ENCODE assay signal across 14 cellular contexts in the genomic region with DNA sequence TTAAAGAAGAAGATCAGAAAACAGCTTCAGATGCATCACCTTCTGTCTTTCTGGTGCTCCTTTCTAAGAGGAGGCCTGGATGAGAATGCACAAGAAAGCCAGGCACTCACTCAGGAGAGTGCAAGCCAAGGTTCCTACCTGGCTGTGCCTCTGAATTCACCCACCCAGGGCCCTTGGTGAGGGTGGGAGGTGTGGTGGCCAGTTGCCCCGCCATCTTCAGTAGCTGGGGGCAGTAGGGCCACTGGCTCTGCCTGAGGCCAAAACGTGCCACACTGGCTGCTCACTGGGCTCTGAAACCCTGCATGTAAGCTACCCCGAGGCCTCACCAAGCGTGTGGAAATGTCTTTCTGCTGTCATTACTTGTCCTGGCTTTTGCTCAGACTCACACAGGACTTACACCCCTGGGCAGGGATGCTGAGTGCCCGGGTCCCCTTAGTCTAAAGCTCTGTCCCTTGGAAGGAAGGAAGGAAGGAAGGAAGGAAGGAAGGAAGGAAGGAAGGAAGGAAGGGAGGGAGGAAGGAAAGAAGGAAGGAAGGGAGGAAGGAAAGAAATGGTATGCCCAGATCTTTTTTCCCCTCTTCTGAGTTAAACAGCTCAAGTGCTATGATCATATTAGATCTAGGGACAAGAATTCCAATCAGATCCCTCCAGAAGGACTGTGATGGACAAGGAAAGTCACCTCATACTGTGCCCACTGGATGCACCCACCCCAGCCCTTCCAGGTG. TPM values are rescaled to one million over a fixed set of nuclear protein-coding genes. Genes with fewer than 3 reads are reported as not detected.
DNase-seq lines count a peak whose midpoint lies in the region; ATAC-seq, FAIRE-seq and TF ChIP-seq lines count a peak whose summit lies in the region.
"Had no signal": no experiment of that assay in that cellular context is flagged by ENCODE, and none has a peak within 500 bp of the region (broad histone marks: within the 10 kb centered on the region; RNA-seq: fewer than 3 reads in every experiment).

No MANE protein-coding gene starts in this region.

- TF ChIP-seq POLR2A in GM12892 (IDR thresholded peaks at IDR 0.05; ENCODE audit: low read depth, low read length) = no peak

- peaks cover 66% of the 10 kb centered on the region for H3K4me1 Mint-ChIP-seq in CD4-positive, alpha-beta T cell (ENCODE audit: low read depth)
- peaks cover 57% of the 10 kb centered on the region for H3K4me1 Mint-ChIP-seq in activated CD4-positive, alpha-beta memory T cell treated with anti-CD3 and anti-CD28 coated beads, Interleukin-2, amount 10 ng/mL, durations not matched to agents 7 days and 5 days
- H3K4me1 Mint-ChIP-seq in naive thymus-derived CD8-positive, alpha-beta T cell = peaks cover 37 to 74% (median 69%) of the 10 kb centered on the region in 4 donors

- no TSS peak for BruUV-seq in A673 (replicated peaks; lab: Mats Ljungman, UMichigan)

- POLR2A ChIA-PET in A673 (lab: Charles Lee; ENCODE audit: low non-redundant PET) = no interaction called here
- POLR2A ChIA-PET in CD4-positive, alpha-beta T cell (lab: Charles Lee) = interaction anchor here (0.8 to 7.6 kb wide), 7 partner anchors 9 to 113 kb away, joined by 3 to 87 read pairs (median 8); partner anchors contain the start of gene LBH
- POLR2A ChIA-PET in activated CD4-positive, alpha-beta memory T cell treated with anti-CD3 and anti-CD28 coated beads, Interleukin-2, amount 10 ng/mL, durations not matched to agents 7 days and 5 days (lab: Charles Lee) = interaction anchor here (1.0 to 2.7 kb wide), 4 partner anchors 10 to 115 kb away, joined by 3 to 9 read pairs (median 6); no protein-coding TSS in a partner anchor
- POLR2A ChIA-PET in naive thymus-derived CD8-positive, alpha-beta T cell (lab: Charles Lee) = interaction anchor here (0.5 to 11.1 kb wide), 6 partner anchors 9 to 203 kb away, joined by 3 to 93 read pairs (median 8); partner anchors contain the start of gene LBH

- H3K27me3 Mint-ChIP-seq in CD4-positive, alpha-beta T cell = no peaks in the 10 kb centered on the region
- no peaks in the 10 kb centered on the region for H3K27me3 Mint-ChIP-seq in activated CD4-positive, alpha-beta memory T cell treated with anti-CD3 and anti-CD28 coated beads, Interleukin-2, amount 10 ng/mL, durations not matched to agents 7 days and 5 days
- no peaks in the 10 kb centered on the region for H3K27me3 Mint-ChIP-seq in naive thymus-derived CD8-positive, alpha-beta T cell

- peak overlapping the region; percentile 99 for H3K27ac Mint-ChIP-seq in CD4-positive, alpha-beta T cell
- peak overlapping the region; percentile 49 for H3K27ac Mint-ChIP-seq in activated CD4-positive, alpha-beta memory T cell treated with anti-CD3 and anti-CD28 coated beads, Interleukin-2, amount 10 ng/mL, durations not matched to agents 7 days and 5 days
- peak overlapping the region; percentile 97 to 100 (median 99) for H3K27ac Mint-ChIP-seq in naive thymus-derived CD8-positive, alpha-beta T cell

- H3K36me3 Mint-ChIP-seq in CD4-positive, alpha-beta T cell (ENCODE audit: low read depth) = no peaks in the 10 kb centered on the region
- H3K36me3 Mint-ChIP-seq in activated CD4-positive, alpha-beta memory T cell treated with anti-CD3 and anti-CD28 coated beads, Interleukin-2, amount 10 ng/mL, durations not matched to agents 7 days and 5 days (ENCODE audit: low read depth) = no peaks in the 10 kb centered on the region
- no peaks in the 10 kb centered on the region for H3K36me3 Mint-ChIP-seq in naive thymus-derived CD8-positive, alpha-beta T cell
- H3K36me3 Mint-ChIP-seq: brain had no signal

- peak overlapping the region; percentile 71 for H3K27ac ChIP-seq in A673 (ENCODE audit: low read depth, low read length, poor library complexity, severe bottlenecking)
- peak overlapping the region; percentile 94 for H3K27ac ChIP-seq in CD4-positive, alpha-beta T cell (ENCODE audit: low read depth, low read length)
- H3K27ac ChIP-seq: psoas muscle had no signal

- H3K27me3 ChIP-seq in A673 (replicated peaks; ENCODE audit: insufficient read depth, low read depth, low read length, poor library complexity) = no peaks in the 10 kb centered on the region
- no peaks in the 10 kb centered on the region for H3K27me3 ChIP-seq in CD4-positive, alpha-beta T cell (ENCODE audit: control insufficient read depth, insufficient read depth, low read length)

- DNase-seq in A673 (ENCODE audit: low spot score) (peak; percentile 75), NCI-H1105 (lab: John Stamatoyannopoulos, UW) (no peak), GM12892 (ENCODE audit: insufficient read length) (no peak)
- DNase-seq in CD4-positive, alpha-beta T cell = no peak
- no peak for DNase-seq in activated CD4-positive, alpha-beta memory T cell treated with anti-CD3 and anti-CD28 coated beads, Interleukin-2, amount 10 ng/mL, durations not matched to agents 7 days and 5 days
- no peak for DNase-seq in naive thymus-derived CD8-positive, alpha-beta T cell
- DNase-seq in activated T-cell treated with anti-CD3 and anti-CD28 coated beads, Interleukin-2, amount 50 U/mL, for 1 hour = no peak
- DNase-seq: activated CD4-positive, alpha-beta T cell treated with anti-CD3 and anti-CD28 coated beads, Interleukin-2, amount 50 U/mL, for 4 hours; activated gamma-delta T cell treated with Interleukin-2 at 50 U/mL for 16 hours; DMS79; kidney glomerular epithelial cell; NCI-H187; psoas muscle had no signal

- peak overlapping the region; percentile 82 for H3K4me3 Mint-ChIP-seq in CD4-positive, alpha-beta T cell
- H3K4me3 Mint-ChIP-seq in activated CD4-positive, alpha-beta memory T cell treated with anti-CD3 and anti-CD28 coated beads, Interleukin-2, amount 10 ng/mL, durations not matched to agents 7 days and 5 days = no peak overlapping the region
- peak overlapping the region in 8 of 10 donors; percentile 24 to 99 (median 62) for H3K4me3 Mint-ChIP-seq in naive thymus-derived CD8-positive, alpha-beta T cell
- H3K4me3 Mint-ChIP-seq: brain had no signal

- intact Hi-C loops in A673 (cut with micrococcal nuclease; ENCODE audit: unreplicated experiment) = no loop called here
- intact Hi-C loops in CD4-positive, alpha-beta T cell (cut with DNase I, micrococcal nuclease) = no loop called here

- peaks cover 16% of the 10 kb centered on the region for H3K4me1 ChIP-seq in A673 (ENCODE audit: insufficient read depth, low read length, poor library complexity, severe bottlenecking)

- no peaks in the 10 kb centered on the region for H3K9me3 Mint-ChIP-seq in CD4-positive, alpha-beta T cell
- H3K9me3 Mint-ChIP-seq in activated CD4-positive, alpha-beta memory T cell treated with anti-CD3 and anti-CD28 coated beads, Interleukin-2, amount 10 ng/mL, durations not matched to agents 7 days and 5 days = no peaks in the 10 kb centered on the region
- H3K9me3 Mint-ChIP-seq in naive thymus-derived CD8-positive, alpha-beta T cell = no peaks in the 10 kb centered on the region
- H3K9me3 Mint-ChIP-seq: brain had no signal

- FAIRE-seq in GM12892 (lab: Jason Lieb, UNC) = no peak

- H3K4me3 ChIP-seq in A673 (ENCODE audit: low read depth, low read length, poor library complexity, severe bottlenecking) = no peak overlapping the region
- H3K4me3 ChIP-seq: psoas muscle had no signal

- H3K36me3 ChIP-seq in A673 (ENCODE audit: insufficient read depth, low read length, poor library complexity, severe bottlenecking) = no peaks in the 10 kb centered on the region

- CTCF ChIA-PET in A673 (lab: Charles Lee) = no interaction called here
- CTCF ChIA-PET in CD4-positive, alpha-beta T cell (lab: Charles Lee) = interaction anchor here (0.9 kb wide), 1 partner anchor 489 kb away, joined by 3 read pairs; no protein-coding TSS in a partner anchor
- CTCF ChIA-PET in activated CD4-positive, alpha-beta memory T cell treated with anti-CD3 and anti-CD28 coated beads, Interleukin-2, amount 10 ng/mL, durations not matched to agents 7 days and 5 days (lab: Charles Lee) = interaction anchor here (1.2 to 1.3 kb wide), 2 partner anchors 58 to 489 kb away, joined by 4 read pairs; no protein-coding TSS in a partner anchor

- no peaks in the 10 kb centered on the region for H3K9me3 ChIP-seq in A673 (ENCODE audit: low read depth, low read length, poor library complexity, severe bottlenecking)
- H3K9me3 ChIP-seq in CD4-positive, alpha-beta T cell (ENCODE audit: control insufficient read depth, low read length) = no peaks in the 10 kb centered on the region
- H3K9me3 ChIP-seq: psoas muscle had no signal

- no peak for TF ChIP-seq CTCF in A673 (conservative IDR thresholded peaks at IDR 0.05; ENCODE audit: low read depth, low read length)
- no peak for TF ChIP-seq CTCF in CD4-positive, alpha-beta T cell (IDR thresholded peaks at IDR 0.05)

- ATAC-seq in CD4-positive, alpha-beta T cell (ENCODE audit: poor library complexity) = no peak
- no peak for ATAC-seq in naive thymus-derived CD8-positive, alpha-beta T cell

RNA-seq across cellular contexts. Expression of gene LBH, which starts 8.5 kb away (rescaled TPM):
- total RNA-seq in A673 (2021) = 114 and 140 TPM in 2 replicates
- total RNA-seq in CD4-positive, alpha-beta T cell = 100 to 1,000 TPM; 131 to 135 TPM
- 100 to 1,000 TPM; 105 to 110 TPM for total RNA-seq in activated CD4-positive, alpha-beta memory T cell treated with anti-CD3 and anti-CD28 coated beads, Interleukin-2, amount 10 ng/mL, durations not matched to agents 7 days and 5 days
- 100 to 1,000 TPM; 537 to 573 TPM for total RNA-seq in naive thymus-derived CD8-positive, alpha-beta T cell
- polyA plus RNA-seq in naive thymus-derived CD8-positive, alpha-beta T cell = 100 to 1,000 TPM; 243 to 356 (median 307) TPM
- polyA plus RNA-seq in GM12892 (2012; ENCODE audit: missing spikeins) = 18.2 TPM

Comparison
In these comparisons a context has a peak if more than half of its experiments do, and no peak if none do; other contexts are left out.
1. H3K27ac Mint-ChIP-seq: peak in every context shown above with its lines; median percentile 99 in CD4-positive, alpha-beta T cell; 99 in naive thymus-derived CD8-positive, alpha-beta T cell; 49 in activated CD4-positive, alpha-beta memory T cell treated with anti-CD3 and anti-CD28 coated beads, Interleukin-2, amount 10 ng/mL, durations not matched to agents 7 days and 5 days.